20 cellular contexts compared by ENCODE assay signal in genomic region chr1:90708236-90708786, GRCh38. TPM values are rescaled to one million over a fixed set of nuclear protein-coding genes. Genes with fewer than 3 reads are reported as not detected.
DNase-seq lines count a peak whose midpoint lies in the region; ATAC-seq and TF ChIP-seq lines count a peak whose summit lies in the region.
"Had no signal": no experiment of that assay in that cellular context is flagged by ENCODE, and none has a peak within 500 bp of the region (broad histone marks: within the 10 kb centered on the region; RNA-seq: fewer than 3 reads in every experiment).

No MANE protein-coding gene starts in this region.

- H2AFZ ChIP-seq in neural progenitor cell (replicated peaks): no peak overlapping the region

- no peaks in the 10 kb centered on the region for H3K9me3 Mint-ChIP-seq in neural progenitor cell
- peaks cover 0 to 26% (median 7%) of the 10 kb centered on the region in 9 donors for H3K9me3 Mint-ChIP-seq in naive thymus-derived CD8-positive, alpha-beta T cell

- H3K9me3 ChIP-seq in A673 (ENCODE audit: low read depth, low read length, poor library complexity, severe bottlenecking): no peaks in the 10 kb centered on the region
- no peaks in the 10 kb centered on the region for H3K9me3 ChIP-seq in SK-N-MC (ENCODE audit: low read depth, low read length)
- H3K9me3 ChIP-seq in neural progenitor cell (ENCODE audit: low read depth): no peaks in the 10 kb centered on the region
- H3K9me3 ChIP-seq: A549 had no signal

- POLR2A ChIA-PET in A673 (lab: Charles Lee; ENCODE audit: low non-redundant PET): interaction anchor here (0.6 kb wide), 1 partner anchor 187 kb away, joined by 3 read pairs; no protein-coding TSS in a partner anchor
- POLR2A ChIA-PET in naive thymus-derived CD8-positive, alpha-beta T cell (lab: Charles Lee): no interaction called here

- intact Hi-C loops in A673 (cut with micrococcal nuclease; ENCODE audit: unreplicated experiment): loop anchor here (1.0 to 5.0 kb wide), 4 partner anchors 130 to 661 kb away; no protein-coding TSS in a partner anchor

- no peak overlapping the region for H3K4me2 ChIP-seq in neural progenitor cell

- CTCF ChIA-PET in A673 (lab: Charles Lee): interaction anchor here (0.6 kb wide), 1 partner anchor 232 kb away, joined by 3 read pairs; no protein-coding TSS in a partner anchor

- H3K27me3 ChIP-seq in A673 (replicated peaks; ENCODE audit: insufficient read depth, low read depth, low read length, poor library complexity) (no peaks in the 10 kb centered on the region), neural progenitor cell (peaks cover 100% of the 10 kb centered on the region)

- no peak overlapping the region for H3K27ac Mint-ChIP-seq in neural progenitor cell
- no peak overlapping the region for H3K27ac Mint-ChIP-seq in naive thymus-derived CD8-positive, alpha-beta T cell

- H3K36me3 Mint-ChIP-seq in neural progenitor cell: no peaks in the 10 kb centered on the region
- peaks cover 0 to 14% (median 3%) of the 10 kb centered on the region in 3 donors for H3K36me3 Mint-ChIP-seq in naive thymus-derived CD8-positive, alpha-beta T cell

- in situ Hi-C loops in GM13977 (cut with MboI; ENCODE audit: low pct_unique_long_range_greater_than_20kb, low sequenced_read_pairs, unreplicated experiment): loop anchor here (25.0 kb wide), 1 partner anchor 454 kb away; no protein-coding TSS in a partner anchor

- H4K20me1 ChIP-seq in neural progenitor cell (ENCODE audit: low read depth): peaks cover 88% of the 10 kb centered on the region

- H3K27me3 Mint-ChIP-seq in neural progenitor cell (ENCODE audit: insufficient read depth, low read depth): peaks cover 85% of the 10 kb centered on the region
- peaks cover 63 to 100% (median 79%) of the 10 kb centered on the region in 5 donors for H3K27me3 Mint-ChIP-seq in naive thymus-derived CD8-positive, alpha-beta T cell

- peaks cover 37% of the 10 kb centered on the region for H3F3A ChIP-seq in neural progenitor cell (ENCODE audit: low read depth)

- H3K9ac ChIP-seq in SK-N-MC (ENCODE audit: insufficient read length): no peak overlapping the region
- H3K9ac ChIP-seq in neural progenitor cell: no peak overlapping the region

- peaks cover 51% of the 10 kb centered on the region for H3K4me1 Mint-ChIP-seq in neural progenitor cell
- peaks cover 8 to 22% (median 15%) of the 10 kb centered on the region in 4 donors for H3K4me1 Mint-ChIP-seq in naive thymus-derived CD8-positive, alpha-beta T cell

- H3K4me3 Mint-ChIP-seq in neural progenitor cell: peak overlapping the region; percentile 14
- H3K4me3 Mint-ChIP-seq in naive thymus-derived CD8-positive, alpha-beta T cell: peak overlapping the region in 1 of 10 donors; percentile 26

- H3K36me3 ChIP-seq in A673 (ENCODE audit: insufficient read depth, low read length, poor library complexity, severe bottlenecking) (peaks cover 33% of the 10 kb centered on the region), SK-N-MC (ENCODE audit: insufficient read depth, low read length) (no peaks in the 10 kb centered on the region; the same call in 1 of the 2 replicates), neural progenitor cell (no peaks in the 10 kb centered on the region)

- H3K4me3 ChIP-seq in A673 (ENCODE audit: low read depth, low read length, poor library complexity, severe bottlenecking): peak overlapping the region; percentile 50
- peak overlapping the region; percentile 34; the same call in 1 of the 2 replicates for H3K4me3 ChIP-seq in SK-N-MC
- no peak overlapping the region for H3K4me3 ChIP-seq in neural progenitor cell
- H3K4me3 ChIP-seq: A549, GM12878 had no signal

- peaks cover 55% of the 10 kb centered on the region for H3K4me1 ChIP-seq in A673 (ENCODE audit: insufficient read depth, low read length, poor library complexity, severe bottlenecking)
- peaks cover 18% of the 10 kb centered on the region for H3K4me1 ChIP-seq in neural progenitor cell

- no peak for TF ChIP-seq CTCF in A673 (conservative IDR thresholded peaks at IDR 0.05; ENCODE audit: low read depth, low read length)
- no peak for TF ChIP-seq CTCF in GM13977 (IDR thresholded peaks at IDR 0.05; ENCODE audit: extremely low read depth, insufficient read depth, missing control alignments)
- TF ChIP-seq CTCF in neural progenitor cell (IDR thresholded peaks at IDR 0.05): no peak

- BruUV-seq in A673 (replicated peaks; lab: Mats Ljungman, UMichigan): no TSS peak

- peak; percentile 96 for DNase-seq in A673 (ENCODE audit: low spot score)
- DNase-seq in GM13977 (ENCODE audit: low spot score): peak; percentile 15
- no peak for DNase-seq in SK-N-MC (ENCODE audit: low read depth, low spot score)
- DNase-seq in neural progenitor cell (ENCODE audit: low spot score): no peak
- no peak for DNase-seq in naive thymus-derived CD8-positive, alpha-beta T cell
- DNase-seq in caudate nucleus (lab: John Stamatoyannopoulos, UW): no peak
- no peak for DNase-seq in iPS-NIHi11 (ENCODE audit: low spot score)
- DNase-seq: CD4-positive, alpha-beta memory T cell; COR-L47; NCI-H1048; NCI-H1436; NCI-H187; NCI-H2081 treated with DMSO at 0.1 percent for 48 hours; NCI-H2171; NCI-H226; NCI-H510A; PC-3 had no signal

- ATAC-seq in naive thymus-derived CD8-positive, alpha-beta T cell: no peak
- ATAC-seq: GM12878, PC-3 had no signal

- H3K79me2 ChIP-seq in neural progenitor cell (ENCODE audit: low read depth): no peaks in the 10 kb centered on the region

- peak overlapping the region; percentile 91 for H3K27ac ChIP-seq in A673 (ENCODE audit: low read depth, low read length, poor library complexity, severe bottlenecking)
- peak overlapping the region; percentile 67 for H3K27ac ChIP-seq in SK-N-MC
- H3K27ac ChIP-seq in neural progenitor cell: no peak overlapping the region
- H3K27ac ChIP-seq in caudate nucleus (ENCODE audit: low read depth, low read length): no peak overlapping the region
- H3K27ac ChIP-seq: A549 had no signal

RNA-seq across cellular contexts. Expression of gene BARHL2, which starts 8.8 kb away (rescaled TPM):
- total RNA-seq in A673 (2021) (110 and 120 TPM in 2 replicates), neural progenitor cell (ENCODE audit: low replicate concordance) (not detected in 2 replicates)
- not detected for total RNA-seq in naive thymus-derived CD8-positive, alpha-beta T cell
- polyA plus RNA-seq in naive thymus-derived CD8-positive, alpha-beta T cell: not detected
- total RNA-seq: CD4-positive, alpha-beta memory T cell; GM12878; HT-29; PC-3 had no signal
- polyA plus RNA-seq: A549; CD4-positive, alpha-beta memory T cell; GM12878 had no signal

Comparison
In these comparisons a context has a peak if more than half of its experiments do, and no peak if none do; other contexts are left out.
1. DNase-seq: peak in A673 (single experiment) and GM13977 (single experiment); none in SK-N-MC (single experiment), neural progenitor cell (single experiment), naive thymus-derived CD8-positive, alpha-beta T cell (0 of 10), caudate nucleus (0 of 61) and iPS-NIHi11 (single experiment).
2. H3K27ac ChIP-seq: peak in A673 (single experiment) and SK-N-MC (single experiment); none in neural progenitor cell (single experiment) and caudate nucleus (single experiment).
3. RNA of gene BARHL2, which starts 8.8 kb away (total RNA-seq): 110 to 120 TPM in A673; not detected in neural progenitor cell and not detected in naive thymus-derived CD8-positive, alpha-beta T cell; every median in the first group is over 100 times any median in the second.